21 cellular contexts compared by ENCODE assay signal in the genomic region with DNA sequence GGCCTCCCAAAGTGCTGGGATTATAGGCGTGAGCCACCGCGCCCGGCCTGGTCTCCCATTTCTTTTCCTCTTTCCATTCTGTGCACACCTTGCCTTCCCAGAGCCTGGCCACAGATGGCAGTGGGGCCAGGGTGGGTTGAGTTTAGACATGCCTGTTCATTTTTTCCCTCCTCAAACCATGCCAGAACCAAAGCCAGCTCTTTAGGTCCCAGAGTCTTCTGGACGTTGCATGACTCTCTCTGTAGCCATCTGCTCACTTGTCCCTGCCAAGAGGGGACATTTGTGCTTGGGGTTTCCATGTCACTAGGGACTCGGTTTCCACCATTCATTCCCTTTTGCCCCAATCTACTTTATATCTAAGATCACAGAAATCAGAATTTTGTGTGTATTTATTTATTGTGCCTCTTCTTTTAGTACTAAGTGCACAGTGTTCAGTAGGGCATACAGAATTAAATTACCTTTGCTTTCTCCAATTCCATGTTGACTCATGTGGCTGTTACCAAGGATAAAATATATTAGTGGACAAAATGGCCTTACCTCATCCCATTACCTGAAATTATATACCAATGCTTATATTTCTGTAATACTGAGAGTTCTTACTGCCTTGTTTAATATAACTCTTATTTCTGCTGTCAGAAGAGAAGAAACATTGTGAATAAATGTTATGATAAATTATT. TPM values are rescaled to one million over a fixed set of nuclear protein-coding genes. Genes with fewer than 3 reads are reported as not detected.
DNase-seq lines count a peak whose midpoint lies in the region; ATAC-seq and TF ChIP-seq lines count a peak whose summit lies in the region.
"Had no signal": no experiment of that assay in that cellular context is flagged by ENCODE, and none has a peak within 500 bp of the region (broad histone marks: within the 10 kb centered on the region; RNA-seq: fewer than 3 reads in every experiment).

No MANE protein-coding gene starts in this region.

- no peaks in the 10 kb centered on the region for H3K9me3 Mint-ChIP-seq in neural progenitor cell
- H3K9me3 Mint-ChIP-seq: CD4-positive, alpha-beta memory T cell; IgD-negative memory B cell had no signal

- H2AFZ ChIP-seq in neural progenitor cell (replicated peaks) (no peak overlapping the region), hepatocyte (no peak overlapping the region)
- H2AFZ ChIP-seq: PC-9 had no signal

- no peaks in the 10 kb centered on the region for H3K36me3 ChIP-seq in neural progenitor cell
- H3K36me3 ChIP-seq in gastroesophageal sphincter, result peaks cover 0 to 34% of the 10 kb centered on the region in 2 donors
- no peaks in the 10 kb centered on the region for H3K36me3 ChIP-seq in hepatocyte (replicated peaks; ENCODE audit: insufficient read depth, low read depth)
- H3K36me3 ChIP-seq: HAP-1 had no signal

- DNase-seq in G401 (ENCODE audit: low spot score) (peak; percentile 88), NCI-H2171 treated with DMSO at 0.1 percent for 48 hours (lab: John Stamatoyannopoulos, UW) (peak; percentile 78), cerebellar nuclear complex (lab: John Stamatoyannopoulos, UW) (peak; percentile 17 to 64), neural progenitor cell (ENCODE audit: low spot score) (no peak), hepatocyte (ENCODE audit: low spot score) (no peak)
- DNase-seq: CD4-positive, alpha-beta memory T cell; Karpas-422; MG63; NCI-H1048; NCI-H1436; NCI-H2029 treated with DMSO at 0.1 percent for 48 hours; NCI-H510A; NCI-H82; PC-9 had no signal

- TF ChIP-seq POLR2A in gastroesophageal sphincter (IDR thresholded peaks at IDR 0.05), result no peak

- TF ChIP-seq CTCF in neural progenitor cell (IDR thresholded peaks at IDR 0.05), result no peak
- no peak for TF ChIP-seq CTCF in gastroesophageal sphincter (IDR thresholded peaks at IDR 0.05)
- TF ChIP-seq CTCF in hepatocyte (IDR thresholded peaks at IDR 0.05; ENCODE audit: poor library complexity), result no peak

- no peak for TF ChIP-seq EP300 in gastroesophageal sphincter (IDR thresholded peaks at IDR 0.05)

- H3K9me3 ChIP-seq in neural progenitor cell (ENCODE audit: low read depth) (no peaks in the 10 kb centered on the region), gastroesophageal sphincter (no peaks in the 10 kb centered on the region), hepatocyte (ENCODE audit: low read depth) (no peaks in the 10 kb centered on the region)
- H3K9me3 ChIP-seq: BLaER1, HAP-1, MG63 had no signal

- H3K27me3 ChIP-seq in neural progenitor cell (no peaks in the 10 kb centered on the region), gastroesophageal sphincter (no peaks in the 10 kb centered on the region), hepatocyte (no peaks in the 10 kb centered on the region)
- H3K27me3 ChIP-seq: BLaER1, MG63 had no signal

- H3K4me3 Mint-ChIP-seq in neural progenitor cell, result peak overlapping the region; percentile 48
- H3K4me3 Mint-ChIP-seq: CD4-positive, alpha-beta memory T cell; IgD-negative memory B cell had no signal

- peaks cover 14% of the 10 kb centered on the region for H3K36me3 Mint-ChIP-seq in neural progenitor cell

- peaks cover 27% of the 10 kb centered on the region for H3F3A ChIP-seq in neural progenitor cell (ENCODE audit: low read depth)

- H3K27me3 Mint-ChIP-seq in neural progenitor cell (ENCODE audit: insufficient read depth, low read depth), result peaks cover 4% of the 10 kb centered on the region
- H3K27me3 Mint-ChIP-seq: CD4-positive, alpha-beta memory T cell; IgD-negative memory B cell had no signal

- H3K4me1 ChIP-seq in neural progenitor cell (peaks cover 16% of the 10 kb centered on the region), gastroesophageal sphincter (peaks cover 0 to 6% (median 0%) of the 10 kb centered on the region in 3 donors), hepatocyte (ENCODE audit: insufficient read depth) (no peaks in the 10 kb centered on the region)
- H3K4me1 ChIP-seq: BLaER1 had no signal

- H3K79me2 ChIP-seq in neural progenitor cell (ENCODE audit: low read depth) (peaks cover 3% of the 10 kb centered on the region), hepatocyte (peaks cover 3% of the 10 kb centered on the region)

- no peaks in the 10 kb centered on the region for H3K9me2 ChIP-seq in hepatocyte (replicated peaks; ENCODE audit: insufficient read depth)

- H4K20me1 ChIP-seq in neural progenitor cell (ENCODE audit: low read depth), result peaks cover 23% of the 10 kb centered on the region
- H4K20me1 ChIP-seq in hepatocyte (ENCODE audit: insufficient read depth, poor library complexity, severe bottlenecking), result no peaks in the 10 kb centered on the region

- 75 to 94% methylated on average over 1 to 5 of the region's 6 CpGs for WGBS in gastroesophageal sphincter (ENCODE audit: low coverage in 1 of 2), 2 donors
- WGBS in hepatocyte (ENCODE audit: low lambda C conversion rate, missing lambda C conversion rate), result 93% methylated on average over 6 of the region's 6 CpGs

- no peak overlapping the region for H3K9ac ChIP-seq in neural progenitor cell
- H3K9ac ChIP-seq: BLaER1 had no signal

- in situ Hi-C loops in G401 (cut with HindIII; ENCODE audit: low sequenced_read_pairs), result no loop called here

- no peak overlapping the region for H3K4me2 ChIP-seq in neural progenitor cell
- H3K4me2 ChIP-seq in hepatocyte, result no peak overlapping the region
- H3K4me2 ChIP-seq: BLaER1, PC-9 had no signal

- no peak for ATAC-seq in gastroesophageal sphincter
- no peak for ATAC-seq in HG02571 (IDR thresholded peaks at IDR 0.05; ENCODE audit: unreplicated experiment)
- no peak for ATAC-seq in activated CD4-positive, CD25-positive, alpha-beta regulatory T cell treated with anti-CD3 and anti-CD28 coated beads, Interleukin-2, amount 50 U/mL, for 24 hours

- no peak overlapping the region for H3K27ac ChIP-seq in neural progenitor cell
- H3K27ac ChIP-seq in gastroesophageal sphincter, result no peak overlapping the region
- no peak overlapping the region for H3K27ac ChIP-seq in hepatocyte
- H3K27ac ChIP-seq: BLaER1, HL-60, PC-9 had no signal

- H3K4me1 Mint-ChIP-seq in neural progenitor cell, result peaks cover 22% of the 10 kb centered on the region
- H3K4me1 Mint-ChIP-seq: CD4-positive, alpha-beta memory T cell had no signal

- H3K4me3 ChIP-seq in neural progenitor cell (no peak overlapping the region), gastroesophageal sphincter (no peak overlapping the region), hepatocyte (no peak overlapping the region)
- H3K4me3 ChIP-seq: BLaER1, HAP-1, MG63, PC-9 had no signal

- H3K27ac Mint-ChIP-seq in neural progenitor cell, result no peak overlapping the region
- H3K27ac Mint-ChIP-seq: IgD-negative memory B cell had no signal

RNA-seq across cellular contexts. Expression of a gene that starts 49.6 kb away (rescaled TPM):
- total RNA-seq in G401 (2014; rRNA removed; shearing (Covaris generic)), result 13.3 and 14.0 TPM in 2 replicates
- total RNA-seq in neural progenitor cell (ENCODE audit: low replicate concordance) (17.7 and 18.1 TPM in 2 replicates), gastroesophageal sphincter (10 to 100 TPM in 3 of 4 donors, 1 to 10 TPM in 1; 6.7 to 12.1 (median 11.3) TPM), hepatocyte (9.6 and 13.5 TPM in 2 replicates)
- polyA plus RNA-seq in hepatocyte, result 15.7 and 26.0 TPM in 2 replicates

Comparison
In these comparisons a context has a peak if more than half of its experiments do, and no peak if none do; other contexts are left out.
1. DNase-seq: peak in G401 (single experiment), NCI-H2171 treated with DMSO at 0.1 percent for 48 hours (single experiment) and cerebellar nuclear complex (2 of 2); none in neural progenitor cell (single experiment) and hepatocyte (single experiment).